1 cellular context compared by ENCODE assay signal in the genomic region with DNA sequence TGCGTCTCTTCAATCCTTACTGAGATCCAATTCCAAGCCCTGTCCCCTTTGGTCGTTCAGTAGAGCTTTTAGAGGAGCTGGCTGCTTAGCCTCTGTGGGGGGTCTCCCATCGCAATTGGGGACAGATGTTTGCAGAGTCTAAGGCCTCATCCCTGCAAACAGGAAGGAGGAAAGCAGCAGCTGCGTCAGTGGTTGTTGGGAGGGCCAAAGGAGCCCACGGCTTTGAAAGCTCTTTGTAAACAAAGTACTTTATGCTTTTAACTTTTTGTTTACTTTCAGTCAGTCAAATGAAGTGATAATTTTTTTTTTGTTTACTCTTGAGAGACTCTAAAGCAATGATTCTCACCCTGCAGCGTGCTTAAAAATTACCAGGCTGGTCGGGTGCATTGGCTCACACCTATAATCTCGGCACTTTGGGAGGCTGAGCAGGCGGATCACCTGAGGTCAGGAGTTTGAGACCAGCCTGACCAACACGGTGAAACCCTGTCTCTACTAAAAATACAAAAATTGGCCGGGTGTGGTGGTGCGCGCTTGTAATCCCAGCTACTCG.
TF ChIP-seq lines count a peak whose summit lies in the region.

No MANE protein-coding gene starts in this region.

TF ChIP-seq in HepG2, 621 proteins besides CTCF, POLR2A, EP300 and RAD21 (continued from another document and continues in another):
- TF ChIP-seq, protein P1, sequence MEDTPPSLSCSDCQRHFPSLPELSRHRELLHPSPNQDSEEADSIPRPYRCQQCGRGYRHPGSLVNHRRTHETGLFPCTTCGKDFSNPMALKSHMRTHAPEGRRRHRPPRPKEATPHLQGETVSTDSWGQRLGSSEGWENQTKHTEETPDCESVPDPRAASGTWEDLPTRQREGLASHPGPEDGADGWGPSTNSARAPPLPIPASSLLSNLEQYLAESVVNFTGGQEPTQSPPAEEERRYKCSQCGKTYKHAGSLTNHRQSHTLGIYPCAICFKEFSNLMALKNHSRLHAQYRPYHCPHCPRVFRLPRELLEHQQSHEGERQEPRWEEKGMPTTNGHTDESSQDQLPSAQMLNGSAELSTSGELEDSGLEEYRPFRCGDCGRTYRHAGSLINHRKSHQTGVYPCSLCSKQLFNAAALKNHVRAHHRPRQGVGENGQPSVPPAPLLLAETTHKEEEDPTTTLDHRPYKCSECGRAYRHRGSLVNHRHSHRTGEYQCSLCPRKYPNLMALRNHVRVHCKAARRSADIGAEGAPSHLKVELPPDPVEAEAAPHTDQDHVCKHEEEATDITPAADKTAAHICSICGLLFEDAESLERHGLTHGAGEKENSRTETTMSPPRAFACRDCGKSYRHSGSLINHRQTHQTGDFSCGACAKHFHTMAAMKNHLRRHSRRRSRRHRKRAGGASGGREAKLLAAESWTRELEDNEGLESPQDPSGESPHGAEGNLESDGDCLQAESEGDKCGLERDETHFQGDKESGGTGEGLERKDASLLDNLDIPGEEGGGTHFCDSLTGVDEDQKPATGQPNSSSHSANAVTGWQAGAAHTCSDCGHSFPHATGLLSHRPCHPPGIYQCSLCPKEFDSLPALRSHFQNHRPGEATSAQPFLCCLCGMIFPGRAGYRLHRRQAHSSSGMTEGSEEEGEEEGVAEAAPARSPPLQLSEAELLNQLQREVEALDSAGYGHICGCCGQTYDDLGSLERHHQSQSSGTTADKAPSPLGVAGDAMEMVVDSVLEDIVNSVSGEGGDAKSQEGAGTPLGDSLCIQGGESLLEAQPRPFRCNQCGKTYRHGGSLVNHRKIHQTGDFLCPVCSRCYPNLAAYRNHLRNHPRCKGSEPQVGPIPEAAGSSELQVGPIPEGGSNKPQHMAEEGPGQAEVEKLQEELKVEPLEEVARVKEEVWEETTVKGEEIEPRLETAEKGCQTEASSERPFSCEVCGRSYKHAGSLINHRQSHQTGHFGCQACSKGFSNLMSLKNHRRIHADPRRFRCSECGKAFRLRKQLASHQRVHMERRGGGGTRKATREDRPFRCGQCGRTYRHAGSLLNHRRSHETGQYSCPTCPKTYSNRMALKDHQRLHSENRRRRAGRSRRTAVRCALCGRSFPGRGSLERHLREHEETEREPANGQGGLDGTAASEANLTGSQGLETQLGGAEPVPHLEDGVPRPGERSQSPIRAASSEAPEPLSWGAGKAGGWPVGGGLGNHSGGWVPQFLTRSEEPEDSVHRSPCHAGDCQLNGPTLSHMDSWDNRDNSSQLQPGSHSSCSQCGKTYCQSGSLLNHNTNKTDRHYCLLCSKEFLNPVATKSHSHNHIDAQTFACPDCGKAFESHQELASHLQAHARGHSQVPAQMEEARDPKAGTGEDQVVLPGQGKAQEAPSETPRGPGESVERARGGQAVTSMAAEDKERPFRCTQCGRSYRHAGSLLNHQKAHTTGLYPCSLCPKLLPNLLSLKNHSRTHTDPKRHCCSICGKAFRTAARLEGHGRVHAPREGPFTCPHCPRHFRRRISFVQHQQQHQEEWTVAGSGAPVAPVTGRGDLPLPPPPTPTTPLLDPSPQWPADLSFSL (CRISPR knock-in tag; IDR thresholded peaks at IDR 0.05): no peak
- TF ChIP-seq SALL2 (CRISPR knock-in tag; IDR thresholded peaks at IDR 0.05): no peak
- no peak for TF ChIP-seq HNRNPH1 (optimal IDR thresholded peaks at IDR 0.05; ENCODE audit: low read depth, low read length)
- no peak for TF ChIP-seq NFYC (CRISPR knock-in tag; IDR thresholded peaks at IDR 0.05)
- TF ChIP-seq ZNF331 (CRISPR knock-in tag; IDR thresholded peaks at IDR 0.05): peak; percentile 18; the same call in 1 of the 2 replicates
- TF ChIP-seq MBNL3 (CRISPR knock-in tag; conservative IDR thresholded peaks at IDR 0.05): no peak
- 0 out of 2 replicates have a peak, but pooled peaks have one; percentile 4 for TF ChIP-seq THAP11 (CRISPR knock-in tag; IDR thresholded peaks at IDR 0.05)
- no peak for TF ChIP-seq SIN3B (IDR thresholded peaks at IDR 0.05; ENCODE audit: low read length)
- no peak for TF ChIP-seq GTF3A (CRISPR knock-in tag; conservative IDR thresholded peaks at IDR 0.05)
- TF ChIP-seq, protein P2, sequence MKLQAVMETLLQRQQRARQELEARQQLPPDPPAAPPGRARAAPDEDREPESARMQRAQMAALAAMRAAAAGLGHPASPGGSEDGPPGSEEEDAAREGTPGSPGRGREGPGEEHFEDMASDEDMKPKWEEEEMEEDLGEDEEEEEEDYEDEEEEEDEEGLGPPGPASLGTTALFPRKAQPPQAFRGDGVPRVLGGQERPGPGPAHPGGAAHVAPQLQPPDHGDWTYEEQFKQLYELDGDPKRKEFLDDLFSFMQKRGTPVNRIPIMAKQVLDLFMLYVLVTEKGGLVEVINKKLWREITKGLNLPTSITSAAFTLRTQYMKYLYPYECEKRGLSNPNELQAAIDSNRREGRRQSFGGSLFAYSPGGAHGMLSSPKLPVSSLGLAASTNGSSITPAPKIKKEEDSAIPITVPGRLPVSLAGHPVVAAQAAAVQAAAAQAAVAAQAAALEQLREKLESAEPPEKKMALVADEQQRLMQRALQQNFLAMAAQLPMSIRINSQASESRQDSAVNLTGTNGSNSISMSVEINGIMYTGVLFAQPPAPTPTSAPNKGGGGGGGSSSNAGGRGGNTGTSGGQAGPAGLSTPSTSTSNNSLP (IDR thresholded peaks at IDR 0.05; ENCODE audit: low read depth, low read length): no peak
- TF ChIP-seq SYNCRIP (IDR thresholded peaks at IDR 0.05; ENCODE audit: insufficient read depth, low read depth, low read length): no peak
- TF ChIP-seq THYN1 (CRISPR knock-in tag; IDR thresholded peaks at IDR 0.05; ENCODE audit: borderline replicate concordance, low read depth): no peak
- TF ChIP-seq HDAC6 (IDR thresholded peaks at IDR 0.05; ENCODE audit: low read depth, low read length): no peak
- 0 out of 2 replicates have a peak, but pooled peaks have one; percentile 45 for TF ChIP-seq ZNF878 (CRISPR knock-in tag; IDR thresholded peaks at IDR 0.05)
- TF ChIP-seq, protein P3, sequence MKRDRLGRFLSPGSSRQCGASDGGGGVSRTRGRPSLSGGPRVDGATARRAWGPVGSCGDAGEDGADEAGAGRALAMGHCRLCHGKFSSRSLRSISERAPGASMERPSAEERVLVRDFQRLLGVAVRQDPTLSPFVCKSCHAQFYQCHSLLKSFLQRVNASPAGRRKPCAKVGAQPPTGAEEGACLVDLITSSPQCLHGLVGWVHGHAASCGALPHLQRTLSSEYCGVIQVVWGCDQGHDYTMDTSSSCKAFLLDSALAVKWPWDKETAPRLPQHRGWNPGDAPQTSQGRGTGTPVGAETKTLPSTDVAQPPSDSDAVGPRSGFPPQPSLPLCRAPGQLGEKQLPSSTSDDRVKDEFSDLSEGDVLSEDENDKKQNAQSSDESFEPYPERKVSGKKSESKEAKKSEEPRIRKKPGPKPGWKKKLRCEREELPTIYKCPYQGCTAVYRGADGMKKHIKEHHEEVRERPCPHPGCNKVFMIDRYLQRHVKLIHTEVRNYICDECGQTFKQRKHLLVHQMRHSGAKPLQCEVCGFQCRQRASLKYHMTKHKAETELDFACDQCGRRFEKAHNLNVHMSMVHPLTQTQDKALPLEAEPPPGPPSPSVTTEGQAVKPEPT (CRISPR knock-in tag; IDR thresholded peaks at IDR 0.05; ENCODE audit: low read depth): no peak
- TF ChIP-seq, protein P4, sequence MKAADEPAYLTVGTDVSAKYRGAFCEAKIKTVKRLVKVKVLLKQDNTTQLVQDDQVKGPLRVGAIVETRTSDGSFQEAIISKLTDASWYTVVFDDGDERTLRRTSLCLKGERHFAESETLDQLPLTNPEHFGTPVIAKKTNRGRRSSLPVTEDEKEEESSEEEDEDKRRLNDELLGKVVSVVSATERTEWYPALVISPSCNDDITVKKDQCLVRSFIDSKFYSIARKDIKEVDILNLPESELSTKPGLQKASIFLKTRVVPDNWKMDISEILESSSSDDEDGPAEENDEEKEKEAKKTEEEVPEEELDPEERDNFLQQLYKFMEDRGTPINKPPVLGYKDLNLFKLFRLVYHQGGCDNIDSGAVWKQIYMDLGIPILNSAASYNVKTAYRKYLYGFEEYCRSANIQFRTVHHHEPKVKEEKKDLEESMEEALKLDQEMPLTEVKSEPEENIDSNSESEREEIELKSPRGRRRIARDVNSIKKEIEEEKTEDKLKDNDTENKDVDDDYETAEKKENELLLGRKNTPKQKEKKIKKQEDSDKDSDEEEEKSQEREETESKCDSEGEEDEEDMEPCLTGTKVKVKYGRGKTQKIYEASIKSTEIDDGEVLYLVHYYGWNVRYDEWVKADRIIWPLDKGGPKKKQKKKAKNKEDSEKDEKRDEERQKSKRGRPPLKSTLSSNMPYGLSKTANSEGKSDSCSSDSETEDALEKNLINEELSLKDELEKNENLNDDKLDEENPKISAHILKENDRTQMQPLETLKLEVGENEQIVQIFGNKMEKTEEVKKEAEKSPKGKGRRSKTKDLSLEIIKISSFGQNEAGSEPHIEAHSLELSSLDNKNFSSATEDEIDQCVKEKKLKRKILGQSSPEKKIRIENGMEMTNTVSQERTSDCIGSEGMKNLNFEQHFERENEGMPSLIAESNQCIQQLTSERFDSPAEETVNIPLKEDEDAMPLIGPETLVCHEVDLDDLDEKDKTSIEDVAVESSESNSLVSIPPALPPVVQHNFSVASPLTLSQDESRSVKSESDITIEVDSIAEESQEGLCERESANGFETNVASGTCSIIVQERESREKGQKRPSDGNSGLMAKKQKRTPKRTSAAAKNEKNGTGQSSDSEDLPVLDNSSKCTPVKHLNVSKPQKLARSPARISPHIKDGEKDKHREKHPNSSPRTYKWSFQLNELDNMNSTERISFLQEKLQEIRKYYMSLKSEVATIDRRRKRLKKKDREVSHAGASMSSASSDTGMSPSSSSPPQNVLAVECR (CRISPR knock-in tag; IDR thresholded peaks at IDR 0.05; ENCODE audit: borderline replicate concordance): no peak; the same call in 1 of the 2 replicates
- no peak for TF ChIP-seq KLF9 (CRISPR knock-in tag; IDR thresholded peaks at IDR 0.05; ENCODE audit: low read depth)
- no peak for TF ChIP-seq ZNF234 (CRISPR knock-in tag; conservative IDR thresholded peaks at IDR 0.05)
- TF ChIP-seq, protein P5, sequence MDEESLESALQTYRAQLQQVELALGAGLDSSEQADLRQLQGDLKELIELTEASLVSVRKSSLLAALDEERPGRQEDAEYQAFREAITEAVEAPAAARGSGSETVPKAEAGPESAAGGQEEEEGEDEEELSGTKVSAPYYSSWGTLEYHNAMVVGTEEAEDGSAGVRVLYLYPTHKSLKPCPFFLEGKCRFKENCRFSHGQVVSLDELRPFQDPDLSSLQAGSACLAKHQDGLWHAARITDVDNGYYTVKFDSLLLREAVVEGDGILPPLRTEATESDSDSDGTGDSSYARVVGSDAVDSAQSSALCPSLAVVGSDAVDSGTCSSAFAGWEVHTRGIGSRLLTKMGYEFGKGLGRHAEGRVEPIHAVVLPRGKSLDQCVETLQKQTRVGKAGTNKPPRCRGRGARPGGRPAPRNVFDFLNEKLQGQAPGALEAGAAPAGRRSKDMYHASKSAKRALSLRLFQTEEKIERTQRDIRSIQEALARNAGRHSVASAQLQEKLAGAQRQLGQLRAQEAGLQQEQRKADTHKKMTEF (CRISPR knock-in tag; IDR thresholded peaks at IDR 0.05): peak; percentile 61
- TF ChIP-seq ZNF431 (CRISPR knock-in tag; IDR thresholded peaks at IDR 0.05; ENCODE audit: borderline replicate concordance, low read depth): no peak; the same call in 1 of the 2 replicates
- TF ChIP-seq, protein P6, sequence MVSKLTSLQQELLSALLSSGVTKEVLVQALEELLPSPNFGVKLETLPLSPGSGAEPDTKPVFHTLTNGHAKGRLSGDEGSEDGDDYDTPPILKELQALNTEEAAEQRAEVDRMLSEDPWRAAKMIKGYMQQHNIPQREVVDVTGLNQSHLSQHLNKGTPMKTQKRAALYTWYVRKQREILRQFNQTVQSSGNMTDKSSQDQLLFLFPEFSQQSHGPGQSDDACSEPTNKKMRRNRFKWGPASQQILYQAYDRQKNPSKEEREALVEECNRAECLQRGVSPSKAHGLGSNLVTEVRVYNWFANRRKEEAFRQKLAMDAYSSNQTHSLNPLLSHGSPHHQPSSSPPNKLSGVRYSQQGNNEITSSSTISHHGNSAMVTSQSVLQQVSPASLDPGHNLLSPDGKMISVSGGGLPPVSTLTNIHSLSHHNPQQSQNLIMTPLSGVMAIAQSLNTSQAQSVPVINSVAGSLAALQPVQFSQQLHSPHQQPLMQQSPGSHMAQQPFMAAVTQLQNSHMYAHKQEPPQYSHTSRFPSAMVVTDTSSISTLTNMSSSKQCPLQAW (CRISPR knock-in tag; IDR thresholded peaks at IDR 0.05): no peak
- peak; percentile 60 for TF ChIP-seq SAP130 (CRISPR knock-in tag; IDR thresholded peaks at IDR 0.05; ENCODE audit: low read depth)
- no peak for TF ChIP-seq KDM1A (CRISPR knock-in tag; IDR thresholded peaks at IDR 0.05)
- TF ChIP-seq ZNF383 (CRISPR knock-in tag; IDR thresholded peaks at IDR 0.05; ENCODE audit: borderline replicate concordance): no peak
- TF ChIP-seq MAF1 (CRISPR knock-in tag; IDR thresholded peaks at IDR 0.05; ENCODE audit: borderline replicate concordance): no peak
- no peak for TF ChIP-seq HNF4A (CRISPR knock-in tag; IDR thresholded peaks at IDR 0.05)
- TF ChIP-seq, protein P7, sequence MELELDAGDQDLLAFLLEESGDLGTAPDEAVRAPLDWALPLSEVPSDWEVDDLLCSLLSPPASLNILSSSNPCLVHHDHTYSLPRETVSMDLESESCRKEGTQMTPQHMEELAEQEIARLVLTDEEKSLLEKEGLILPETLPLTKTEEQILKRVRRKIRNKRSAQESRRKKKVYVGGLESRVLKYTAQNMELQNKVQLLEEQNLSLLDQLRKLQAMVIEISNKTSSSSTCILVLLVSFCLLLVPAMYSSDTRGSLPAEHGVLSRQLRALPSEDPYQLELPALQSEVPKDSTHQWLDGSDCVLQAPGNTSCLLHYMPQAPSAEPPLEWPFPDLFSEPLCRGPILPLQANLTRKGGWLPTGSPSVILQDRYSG (CRISPR knock-in tag; IDR thresholded peaks at IDR 0.05): no peak
- no peak for TF ChIP-seq ZNF747 (CRISPR knock-in tag; IDR thresholded peaks at IDR 0.05; ENCODE audit: borderline replicate concordance)
- TF ChIP-seq ZNF335 (CRISPR knock-in tag; IDR thresholded peaks at IDR 0.05): no peak
- TF ChIP-seq, protein P8, sequence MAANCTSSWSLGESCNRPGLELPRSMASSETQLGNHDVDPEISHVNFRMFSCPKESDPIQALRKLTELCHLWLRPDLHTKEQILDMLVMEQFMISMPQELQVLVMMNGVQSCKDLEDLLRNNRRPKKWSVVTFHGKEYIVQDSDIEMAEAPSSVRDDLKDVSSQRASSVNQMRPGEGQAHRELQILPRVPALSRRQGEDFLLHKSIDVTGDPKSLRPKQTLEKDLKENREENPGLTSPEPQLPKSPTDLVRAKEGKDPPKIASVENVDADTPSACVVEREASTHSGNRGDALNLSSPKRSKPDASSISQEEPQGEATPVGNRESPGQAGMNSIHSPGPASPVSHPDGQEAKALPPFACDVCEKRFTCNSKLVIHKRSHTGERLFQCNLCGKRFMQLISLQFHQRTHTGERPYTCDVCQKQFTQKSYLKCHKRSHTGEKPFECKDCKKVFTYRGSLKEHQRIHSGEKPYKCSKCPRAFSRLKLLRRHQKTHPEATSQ (CRISPR knock-in tag; IDR thresholded peaks at IDR 0.05; ENCODE audit: borderline replicate concordance): 0 out of 2 replicates have a peak, but pooled peaks have one; percentile 35
- TF ChIP-seq PPARG (CRISPR knock-in tag; conservative IDR thresholded peaks at IDR 0.05): 0 out of 2 replicates have a peak, but pooled peaks have one; percentile 33
- no peak for TF ChIP-seq EEA1 (CRISPR knock-in tag; IDR thresholded peaks at IDR 0.05; ENCODE audit: borderline replicate concordance)
- TF ChIP-seq MEF2D (CRISPR knock-in tag; IDR thresholded peaks at IDR 0.05): peak; percentile 79; the same call in 1 of the 2 replicates
